ENCODE assay signal across 22 cellular contexts in genomic region chr6:69994251-69994650, GRCh38.
DNase-seq lines count a peak whose midpoint lies in the region; ATAC-seq and TF ChIP-seq lines count a peak whose summit lies in the region.
"Had no signal": no experiment of that assay in that cellular context is flagged by ENCODE, and none has a peak within 500 bp of the region (broad histone marks: within the 10 kb centered on the region; RNA-seq: fewer than 3 reads in every experiment).

No MANE protein-coding gene starts in this region.

- TF ChIP-seq EP300 in SK-N-SH (IDR thresholded peaks at IDR 0.05; ENCODE audit: borderline replicate concordance in 1 of 2, low read depth in 1 of 2, low read length in 1 of 2) (no peak), tibial nerve (IDR thresholded peaks at IDR 0.05) (no peak), ovary (IDR thresholded peaks at IDR 0.05) (no peak)

- ATAC-seq in SK-N-SH treated with all-trans-retinoic acid at 6 μM for 48 hours: peak; percentile 63

- H3K36me3 ChIP-seq in SK-N-SH (replicated peaks in 1 of 2; ENCODE audit: control insufficient read depth in 1 of 2, insufficient read depth in 2 of 2, low read length in 1 of 2) (no peaks in the 10 kb centered on the region), tibial nerve (no peaks in the 10 kb centered on the region), A673 (ENCODE audit: insufficient read depth, low read length, poor library complexity, severe bottlenecking) (no peaks in the 10 kb centered on the region), ovary (no peaks in the 10 kb centered on the region)

- H2AFZ ChIP-seq in SK-N-SH (ENCODE audit: low read depth): no peak overlapping the region

- H3K4me3 ChIP-seq in SK-N-SH (ENCODE audit: low read depth in 2 of 2, low read length in 1 of 2): no peak overlapping the region
- H3K4me3 ChIP-seq in tibial nerve: no peak overlapping the region
- H3K4me3 ChIP-seq in A673 (ENCODE audit: low read depth, low read length, poor library complexity, severe bottlenecking): no peak overlapping the region
- no peak overlapping the region for H3K4me3 ChIP-seq in ovary
- H3K4me3 ChIP-seq: SK-N-MC had no signal

- H3K9me3 ChIP-seq in SK-N-SH: no peaks in the 10 kb centered on the region
- H3K9me3 ChIP-seq in tibial nerve: no peaks in the 10 kb centered on the region
- no peaks in the 10 kb centered on the region for H3K9me3 ChIP-seq in A673 (ENCODE audit: low read depth, low read length, poor library complexity, severe bottlenecking)
- no peaks in the 10 kb centered on the region for H3K9me3 ChIP-seq in ovary

- CTCF ChIA-PET in SK-N-SH (lab: Yijun Ruan, JAX) (no interaction called here), A673 (lab: Charles Lee) (no interaction called here)

- H3F3A ChIP-seq in SK-N-SH (replicated peaks; ENCODE audit: insufficient read depth): no peaks in the 10 kb centered on the region

- no TSS peak for BruUV-seq in A673 (replicated peaks; lab: Mats Ljungman, UMichigan)

- TF ChIP-seq POLR2A in tibial nerve (IDR thresholded peaks at IDR 0.05) (no peak), ovary (IDR thresholded peaks at IDR 0.05) (no peak)

- DNase-seq in SK-N-SH: no peak
- DNase-seq in astrocyte of the hippocampus (ENCODE audit: low read depth, low spot score): peak; percentile 10
- peak; percentile 88 for DNase-seq in myocyte (ENCODE audit: low read depth)
- DNase-seq in HK-2 (ENCODE audit: unreplicated experiment): no peak
- DNase-seq in tibial nerve (ENCODE audit: low spot score in 2 of 2): no peak
- DNase-seq in A673 (ENCODE audit: low spot score): no peak
- DNase-seq in ovary: no peak
- DNase-seq: 8988T; Calu3; CD4-positive, CD25-positive, alpha-beta regulatory T cell; DMS79 treated with DMSO at 0.1 percent for 48 hours; GF-D8; GOT3; KBM-7; NCI-H1092 treated with DMSO at 0.1 percent for 48 hours; NCI-H1694; NCI-H2107; NCI-H345; NCI-H526 treated with DMSO at 0.1 percent for 48 hours; NK-92 treated with Interleukin-12 subunit alpha and Interleukin-12 subunit beta, amount 100 ng/mL, for 24 hours had no signal

- H3K79me2 ChIP-seq in SK-N-SH (ENCODE audit: insufficient read depth): no peaks in the 10 kb centered on the region

- no peak overlapping the region for H3K9ac ChIP-seq in SK-N-SH

- H3K4me1 ChIP-seq in SK-N-SH (ENCODE audit: control insufficient read depth in 1 of 2, insufficient read depth in 2 of 2, low read depth in 1 of 2, low read length in 1 of 2): no peaks in the 10 kb centered on the region
- H3K4me1 ChIP-seq in tibial nerve: no peaks in the 10 kb centered on the region
- H3K4me1 ChIP-seq in A673 (ENCODE audit: insufficient read depth, low read length, poor library complexity, severe bottlenecking): no peaks in the 10 kb centered on the region
- no peaks in the 10 kb centered on the region for H3K4me1 ChIP-seq in ovary (ENCODE audit: insufficient read depth)

- H3K27me3 ChIP-seq in SK-N-SH (ENCODE audit: insufficient read depth): no peaks in the 10 kb centered on the region
- H3K27me3 ChIP-seq in tibial nerve: no peaks in the 10 kb centered on the region
- no peaks in the 10 kb centered on the region for H3K27me3 ChIP-seq in A673 (replicated peaks; ENCODE audit: insufficient read depth, low read depth, low read length, poor library complexity)
- no peaks in the 10 kb centered on the region for H3K27me3 ChIP-seq in ovary

- H4K20me1 ChIP-seq in SK-N-SH (ENCODE audit: insufficient read depth): no peaks in the 10 kb centered on the region

- no peak for TF ChIP-seq CTCF in SK-N-SH (IDR thresholded peaks at IDR 0.05)
- no peak for TF ChIP-seq CTCF in tibial nerve (IDR thresholded peaks at IDR 0.05)
- no peak for TF ChIP-seq CTCF in A673 (conservative IDR thresholded peaks at IDR 0.05; ENCODE audit: low read depth, low read length)
- TF ChIP-seq CTCF in ovary (IDR thresholded peaks at IDR 0.05): no peak

- POLR2A ChIA-PET in SK-N-SH (lab: Yijun Ruan, JAX): no interaction called here
- POLR2A ChIA-PET in A673 (lab: Charles Lee; ENCODE audit: low non-redundant PET): no interaction called here

- H3K27ac ChIP-seq in SK-N-SH (ENCODE audit: low read depth in 2 of 2, low read length in 1 of 2): no peak overlapping the region
- H3K27ac ChIP-seq in tibial nerve: no peak overlapping the region
- H3K27ac ChIP-seq in A673 (ENCODE audit: low read depth, low read length, poor library complexity, severe bottlenecking): no peak overlapping the region
- H3K27ac ChIP-seq in ovary: no peak overlapping the region
- H3K27ac ChIP-seq: SK-N-MC had no signal

- intact Hi-C loops in A673 (cut with micrococcal nuclease; ENCODE audit: unreplicated experiment) (no loop called here), ovary (cut with DNase I) (no loop called here)

- no peak overlapping the region for H3K4me2 ChIP-seq in SK-N-SH

- WGBS in SK-N-SH (ENCODE audit: low lambda C conversion rate): 48% methylated on average over 2 of the region's 2 CpGs
- WGBS in tibial nerve, 2 donors: 78 to 79% methylated on average over 2 of the region's 2 CpGs
- WGBS in ovary, 3 donors: 70 to 79% (median 72%) methylated on average over 2 of the region's 2 CpGs

- H3K9me2 ChIP-seq in SK-N-SH: no peaks in the 10 kb centered on the region

- no peak for TF ChIP-seq RAD21 in SK-N-SH (IDR thresholded peaks at IDR 0.05; ENCODE audit: low read length)

TF ChIP-seq in SK-N-SH treated with all-trans-retinoic acid at 6 μM for 48 hours, 23 proteins besides CTCF, POLR2A, EP300 and RAD21 (continues in another document):
- TF ChIP-seq TCF4 (CRISPR knock-in tag; IDR thresholded peaks at IDR 0.05; ENCODE audit: borderline replicate concordance): no peak
- no peak for TF ChIP-seq ZNF565 (CRISPR knock-in tag; conservative IDR thresholded peaks at IDR 0.05; ENCODE audit: low read depth)
- no peak for TF ChIP-seq TSHZ2 (CRISPR knock-in tag; IDR thresholded peaks at IDR 0.05)

TF ChIP-seq in SK-N-SH, 30 proteins besides CTCF, POLR2A, EP300 and RAD21:
- TF ChIP-seq SMC3 (IDR thresholded peaks at IDR 0.05; ENCODE audit: low read depth, low read length): no peak
- TF ChIP-seq FOXJ3 (CRISPR knock-in tag; IDR thresholded peaks at IDR 0.05): no peak
- TF ChIP-seq SIN3A (IDR thresholded peaks at IDR 0.05; ENCODE audit: borderline replicate concordance, low read depth, low read length): no peak
- no peak for TF ChIP-seq FOSL2 (IDR thresholded peaks at IDR 0.05; ENCODE audit: borderline replicate concordance, low read depth)

Comparison
In these comparisons a context has a peak if more than half of its experiments do, and no peak if none do; other contexts are left out.
1. DNase-seq: peak in astrocyte of the hippocampus (single experiment) and myocyte (single experiment); none in SK-N-SH (single experiment), HK-2 (single experiment), tibial nerve (0 of 2), A673 (single experiment) and ovary (0 of 5).